37 cellular contexts compared by ENCODE assay signal in genomic region chr5:109927639-109928038, GRCh38.
A peak's percentile ranks its signal among the peaks of the same experiment; 100 is the strongest.
DNase-seq lines count a peak whose midpoint lies in the region; ATAC-seq, FAIRE-seq and TF ChIP-seq lines count a peak whose summit lies in the region.
"Had no signal": no experiment of that assay in that cellular context is flagged by ENCODE, and none has a peak within 500 bp of the region (broad histone marks: within the 10 kb centered on the region; RNA-seq: fewer than 3 reads in every experiment).

No MANE protein-coding gene starts in this region.

- H3K9me3 ChIP-seq in right lobe of liver (no peaks in the 10 kb centered on the region), HepG2 (ENCODE audit: low read length) (no peaks in the 10 kb centered on the region)
- H3K9me3 ChIP-seq: A549; BE2C; BLaER1; BLaER1 treated with 17β-estradiol and CSF1 and Interleukin-3, amounts not matched to agents 10 nM and 100 nM; Caco-2 had no signal

- H4K20me1 ChIP-seq in HepG2 (ENCODE audit: insufficient read depth, low read length): no peaks in the 10 kb centered on the region
- no peaks in the 10 kb centered on the region for H4K20me1 ChIP-seq in GM23338 (replicated peaks; ENCODE audit: insufficient read depth)
- H4K20me1 ChIP-seq: BLaER1; BLaER1 treated with 17β-estradiol and CSF1 and Interleukin-3, amounts not matched to agents 10 nM and 100 nM had no signal

- H3K4me3 Mint-ChIP-seq in GM23338: no peak overlapping the region
- no peak overlapping the region for H3K4me3 Mint-ChIP-seq in glutamatergic neuron (ENCODE audit: unreplicated experiment)
- H3K4me3 Mint-ChIP-seq: B cell; CD14-positive monocyte; CD4-positive, alpha-beta memory T cell; CD4-positive, alpha-beta T cell; CD4-positive, CD25-positive, alpha-beta regulatory T cell; CD8-positive, alpha-beta memory T cell; CD8-positive, alpha-beta T cell had no signal

- WGBS in right lobe of liver (ENCODE audit: insufficient coverage, low coverage, low lambda C conversion rate, missing lambda C conversion rate): 40% methylated on average over 3 of the region's 3 CpGs
- WGBS in HepG2 (ENCODE audit: low lambda C conversion rate): 51% methylated on average over 3 of the region's 3 CpGs

- H3K27me3 ChIP-seq in right lobe of liver (no peaks in the 10 kb centered on the region), HepG2 (ENCODE audit: control insufficient read depth in 1 of 2, insufficient read depth in 2 of 2, low read length in 2 of 2) (no peaks in the 10 kb centered on the region), GM23338 (ENCODE audit: insufficient read depth) (no peaks in the 10 kb centered on the region)
- H3K27me3 ChIP-seq: BE2C; BLaER1; BLaER1 treated with 17β-estradiol and CSF1 and Interleukin-3, amounts not matched to agents 10 nM and 100 nM had no signal

- TF ChIP-seq CTCF in right lobe of liver (IDR thresholded peaks at IDR 0.05) (no peak), HepG2 (CRISPR knock-in tag; IDR thresholded peaks at IDR 0.05) (no peak), GM23338 (conservative IDR thresholded peaks at IDR 0.05; ENCODE audit: low read depth in 2 of 2) (no peak), glutamatergic neuron (IDR thresholded peaks at IDR 0.05; ENCODE audit: partially characterized antibody, unreplicated experiment) (no peak)

- H3K9me3 Mint-ChIP-seq in GM23338 (no peaks in the 10 kb centered on the region), glutamatergic neuron (ENCODE audit: unreplicated experiment) (peaks cover 10% of the 10 kb centered on the region)
- H3K9me3 Mint-ChIP-seq: CD4-positive, alpha-beta T cell; CD4-positive, CD25-positive, alpha-beta regulatory T cell; CD8-positive, alpha-beta memory T cell; CD8-positive, alpha-beta T cell had no signal

- BruUV-seq in HepG2 (replicated peaks; lab: Mats Ljungman, UMichigan): no TSS peak

- H3K36me3 ChIP-seq in right lobe of liver (no peaks in the 10 kb centered on the region), HepG2 (replicated peaks in 1 of 2; ENCODE audit: control insufficient read depth in 1 of 2, insufficient read depth in 2 of 2, low read length in 2 of 2) (no peaks in the 10 kb centered on the region), GM23338 (ENCODE audit: insufficient read depth) (no peaks in the 10 kb centered on the region)
- H3K36me3 ChIP-seq: BE2C; BLaER1; BLaER1 treated with 17β-estradiol and CSF1 and Interleukin-3, amounts not matched to agents 10 nM and 100 nM had no signal

- no peaks in the 10 kb centered on the region for H3K9me2 ChIP-seq in GM23338 (ENCODE audit: insufficient read depth)

- in situ Hi-C loops in HepG2 (cut with HindIII; ENCODE audit: extremely low pct_ligation_motif_present, low pct_unique_long_range_greater_than_20kb): no loop called here

- peaks cover 5% of the 10 kb centered on the region for H3K27me3 Mint-ChIP-seq in GM23338 (ENCODE audit: insufficient read depth, low read depth, poor library complexity)
- H3K27me3 Mint-ChIP-seq in glutamatergic neuron (ENCODE audit: unreplicated experiment): peaks cover 9% of the 10 kb centered on the region
- H3K27me3 Mint-ChIP-seq: CD4-positive, alpha-beta T cell; CD4-positive, CD25-positive, alpha-beta regulatory T cell had no signal

- H3K27ac ChIP-seq in right lobe of liver (no peak overlapping the region), HepG2 (ENCODE audit: extremely low read length, insufficient read depth, low read length) (no peak overlapping the region), GM23338 (ENCODE audit: low read depth) (no peak overlapping the region)
- H3K27ac ChIP-seq: 22Rv1; A549; BLaER1; BLaER1 treated with 17β-estradiol and CSF1 and Interleukin-3, amounts not matched to agents 10 nM and 100 nM; C4-2B had no signal

- H3F3A ChIP-seq in GM23338 (replicated peaks; ENCODE audit: low read depth): no peaks in the 10 kb centered on the region

- H3K36me3 Mint-ChIP-seq in GM23338 (ENCODE audit: low read depth) (no peaks in the 10 kb centered on the region), glutamatergic neuron (ENCODE audit: unreplicated experiment) (no peaks in the 10 kb centered on the region)
- H3K36me3 Mint-ChIP-seq: CD14-positive monocyte; CD4-positive, alpha-beta memory T cell; CD8-positive, alpha-beta T cell had no signal

- no peak for FAIRE-seq in HepG2 (lab: Jason Lieb, UNC)
- FAIRE-seq: A204.1, A549, D721Med had no signal

- H3K9ac ChIP-seq in HepG2 (ENCODE audit: insufficient read depth, low read depth, low read length): no peak overlapping the region
- H3K9ac ChIP-seq: BLaER1; BLaER1 treated with 17β-estradiol and CSF1 and Interleukin-3, amounts not matched to agents 10 nM and 100 nM had no signal

- no peak overlapping the region for H3K4me2 ChIP-seq in HepG2 (ENCODE audit: low read depth, low read length)
- H3K4me2 ChIP-seq in GM23338: no peak overlapping the region
- H3K4me2 ChIP-seq: A549; BLaER1; BLaER1 treated with 17β-estradiol and CSF1 and Interleukin-3, amounts not matched to agents 10 nM and 100 nM had no signal

- peaks cover 13% of the 10 kb centered on the region for H3K4me1 Mint-ChIP-seq in GM23338
- peaks cover 43% of the 10 kb centered on the region for H3K4me1 Mint-ChIP-seq in glutamatergic neuron (ENCODE audit: low read depth, unreplicated experiment)
- H3K4me1 Mint-ChIP-seq: B cell, CD14-positive monocyte had no signal

- TF ChIP-seq EP300 in HepG2 (IDR thresholded peaks at IDR 0.05; ENCODE audit: low read depth in 2 of 2, low read length in 2 of 2) (no peak), HepG2 (CRISPR knock-in tag; IDR thresholded peaks at IDR 0.05; ENCODE audit: borderline replicate concordance) (no peak)

- H3K4me3 ChIP-seq in right lobe of liver (no peak overlapping the region), HepG2 (replicated peaks in 1 of 3; ENCODE audit: insufficient read depth in 1 of 3, low read depth in 2 of 3, low read length in 3 of 3) (no peak overlapping the region), GM23338 (no peak overlapping the region)
- H3K4me3 ChIP-seq: A549; BLaER1; BLaER1 treated with 17β-estradiol and CSF1 and Interleukin-3, amounts not matched to agents 10 nM and 100 nM had no signal

- no peak overlapping the region for H3K27ac Mint-ChIP-seq in GM23338
- peak overlapping the region; percentile 95 for H3K27ac Mint-ChIP-seq in glutamatergic neuron (ENCODE audit: unreplicated experiment)
- H3K27ac Mint-ChIP-seq: B cell; CD4-positive, alpha-beta memory T cell; CD4-positive, alpha-beta T cell; CD4-positive, CD25-positive, alpha-beta regulatory T cell; CD8-positive, alpha-beta memory T cell; CD8-positive, alpha-beta T cell had no signal

- DNase-seq in right lobe of liver: no peak
- DNase-seq in HepG2 (ENCODE audit: low spot score): no peak
- DNase-seq in GM23338 (ENCODE audit: low spot score): no peak
- no peak for DNase-seq in glutamatergic neuron
- DNase-seq in left lobe of liver (ENCODE audit: low spot score): no peak
- no peak for DNase-seq in HuH-7 (ENCODE audit: low spot score)
- no peak for DNase-seq in stimulated activated CD4-positive, alpha-beta T cell treated with anti-CD3 and anti-CD28 coated beads, Interleukin-2, amount 100 ng/mL, for 48 hours
- no peak for DNase-seq in mesenteric fat pad (ENCODE audit: low spot score)
- DNase-seq: 8988T; ACHN; AML-193; BE2C; C1 segment of cervical spinal cord; Caco-2; Calu3; CD4-positive, alpha-beta memory T cell; CD4-positive, alpha-beta T cell; CD4-positive, CD25-positive, alpha-beta regulatory T cell; CD8-positive, alpha-beta memory T cell; CD8-positive, alpha-beta T cell; COR-L47; DMS 273 treated with DMSO at 0.1 percent for 48 hours; DMS153; DMS53; DMS79; DMS79 treated with DMSO at 0.1 percent for 48 hours; DND-41; EL had no signal

- ATAC-seq in right lobe of liver (peak; percentile 51 to 66 (median 61)), HepG2 (no peak), GM23338 (no peak), left lobe of liver (peak; percentile 72)
- ATAC-seq: A549; CD8-positive, alpha-beta T cell had no signal

- POLR2A ChIA-PET in HepG2 (lab: Yijun Ruan, JAX): no interaction called here

- H3K4me1 ChIP-seq in right lobe of liver (peaks cover 0 to 11% (median 3%) of the 10 kb centered on the region in 4 donors), HepG2 (ENCODE audit: insufficient read depth, low read length) (peaks cover 19% of the 10 kb centered on the region), GM23338 (ENCODE audit: insufficient read depth) (peaks cover 6% of the 10 kb centered on the region; the same call in 1 of the 2 replicates)
- H3K4me1 ChIP-seq: A549; BE2C; BLaER1; BLaER1 treated with 17β-estradiol and CSF1 and Interleukin-3, amounts not matched to agents 10 nM and 100 nM had no signal

- H3K79me2 ChIP-seq in HepG2 (ENCODE audit: insufficient read depth, low read length) (no peaks in the 10 kb centered on the region), GM23338 (replicated peaks; ENCODE audit: insufficient read depth) (no peaks in the 10 kb centered on the region)

- TF ChIP-seq POLR2A in right lobe of liver (IDR thresholded peaks at IDR 0.05) (no peak), HepG2 (IDR thresholded peaks at IDR 0.05; ENCODE audit: insufficient read depth in 1 of 2, low read depth in 2 of 2, low read length in 2 of 2) (no peak)

- TF ChIP-seq RAD21 in HepG2 (CRISPR knock-in tag; IDR thresholded peaks at IDR 0.05): no peak

- intact Hi-C loops in right lobe of liver (cut with DNase I) (no loop called here), HepG2 (cut with micrococcal nuclease; ENCODE audit: unreplicated experiment) (no loop called here)

- no peak overlapping the region for H2AFZ ChIP-seq in HepG2 (ENCODE audit: low read length)
- H2AFZ ChIP-seq in GM23338: peak overlapping the region; percentile 6; the same call in 1 of the 2 replicates

- CTCF ChIA-PET in HepG2 (lab: Yijun Ruan, JAX; ENCODE audit: low intra/inter-chr PET ratio, low total read pairs): no interaction called here

TF ChIP-seq in HepG2, 621 proteins besides CTCF, POLR2A, EP300 and RAD21 (continues in another document):
- no peak for TF ChIP-seq RFX5 (IDR thresholded peaks at IDR 0.05; ENCODE audit: low read depth, low read length)

TF ChIP-seq in GM23338, 12 proteins besides CTCF, POLR2A, EP300 and RAD21 (continues in another document):
- no peak for TF ChIP-seq EZH2 (IDR thresholded peaks at IDR 0.05; ENCODE audit: low read depth, unreplicated experiment)
- TF ChIP-seq POLR2AphosphoS5 (IDR thresholded peaks at IDR 0.05; ENCODE audit: low read depth): no peak
- no peak for TF ChIP-seq JUNB (IDR thresholded peaks at IDR 0.05; ENCODE audit: unreplicated experiment)
- TF ChIP-seq EZH2phosphoT487 (IDR thresholded peaks at IDR 0.05; ENCODE audit: unreplicated experiment): no peak
- TF ChIP-seq STAT1 (IDR thresholded peaks at IDR 0.05; ENCODE audit: unreplicated experiment): no peak

Comparison
In these comparisons a context has a peak if more than half of its experiments do, and no peak if none do; other contexts are left out.
1. ATAC-seq: peak in right lobe of liver (4 of 4) and left lobe of liver (single experiment); none in HepG2 (single experiment) and GM23338 (single experiment).